ENCODE assay signal across 17 cellular contexts in the genomic region with DNA sequence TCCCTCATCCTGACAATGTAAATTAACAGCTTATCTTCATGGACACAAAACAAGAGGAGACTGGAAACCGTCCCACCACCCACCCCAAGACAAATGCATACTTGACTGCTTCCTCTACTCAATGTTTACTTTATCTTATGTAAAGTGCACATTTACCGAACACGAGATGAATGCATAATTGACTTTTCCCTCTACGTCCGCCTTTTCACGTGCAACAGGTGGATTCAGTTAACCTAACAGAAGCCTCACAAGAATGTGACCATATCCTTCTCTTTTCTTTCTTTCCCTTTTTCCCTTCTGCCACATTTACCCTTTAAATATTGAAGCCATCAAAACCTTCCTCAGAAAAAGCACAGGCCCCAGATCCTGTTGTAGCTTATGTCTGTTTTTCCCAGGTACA.
DNase-seq lines count a peak whose midpoint lies in the region; ATAC-seq and TF ChIP-seq lines count a peak whose summit lies in the region.
"Had no signal": no experiment of that assay in that cellular context is flagged by ENCODE, and none has a peak within 500 bp of the region (broad histone marks: within the 10 kb centered on the region; RNA-seq: fewer than 3 reads in every experiment).

No MANE protein-coding gene starts in this region.

- no peaks in the 10 kb centered on the region for H3K27me3 ChIP-seq in GM23338 (ENCODE audit: insufficient read depth)
- H3K27me3 ChIP-seq in neural progenitor cell = no peaks in the 10 kb centered on the region
- H3K27me3 ChIP-seq: BLaER1 had no signal

- H3K4me3 ChIP-seq in GM23338 (no peak overlapping the region), neural progenitor cell (no peak overlapping the region), lower leg skin (ENCODE audit: low read depth, poor library complexity, severe bottlenecking) (no peak overlapping the region)
- H3K4me3 ChIP-seq: BLaER1, HAP-1 had no signal

- 73 to 74% methylated on average over 6 of the region's 6 CpGs for WGBS in lower leg skin, 2 donors

- H3K36me3 ChIP-seq in GM23338 (ENCODE audit: insufficient read depth) = no peaks in the 10 kb centered on the region
- no peaks in the 10 kb centered on the region for H3K36me3 ChIP-seq in neural progenitor cell
- H3K36me3 ChIP-seq: BLaER1, HAP-1 had no signal

- peaks cover 9% of the 10 kb centered on the region for H3K9me3 Mint-ChIP-seq in GM23338
- peaks cover 5% of the 10 kb centered on the region for H3K9me3 Mint-ChIP-seq in neural progenitor cell
- no peaks in the 10 kb centered on the region for H3K9me3 Mint-ChIP-seq in activated T-helper 2 cell treated with anti-CD3 and anti-CD28 coated beads, Interferon-gamma antibody, Interleukin-2, Interleukin-4, amounts not matched to agents 10 μg/mL and 5 μg/mL and 100 μg/mL, durations not matched to agents 14 hours and 24 hours and 36 hours

- H3K27ac Mint-ChIP-seq in GM23338 = no peak overlapping the region
- no peak overlapping the region for H3K27ac Mint-ChIP-seq in neural progenitor cell
- H3K27ac Mint-ChIP-seq in activated T-helper 2 cell treated with anti-CD3 and anti-CD28 coated beads, Interferon-gamma antibody, Interleukin-2, Interleukin-4, amounts not matched to agents 10 μg/mL and 5 μg/mL and 100 μg/mL, durations not matched to agents 14 hours and 24 hours and 36 hours = no peak overlapping the region
- H3K27ac Mint-ChIP-seq: CD14-positive monocyte; CD4-positive, alpha-beta memory T cell had no signal

- H3K36me3 Mint-ChIP-seq in GM23338 (ENCODE audit: low read depth) (peaks cover 5% of the 10 kb centered on the region; the same call in 1 of the 3 replicates), neural progenitor cell (no peaks in the 10 kb centered on the region)
- no peaks in the 10 kb centered on the region for H3K36me3 Mint-ChIP-seq in activated T-helper 2 cell treated with anti-CD3 and anti-CD28 coated beads, Interferon-gamma antibody, Interleukin-2, Interleukin-4, amounts not matched to agents 10 μg/mL and 5 μg/mL and 100 μg/mL, durations not matched to agents 14 hours and 24 hours and 36 hours (ENCODE audit: low read depth)
- H3K36me3 Mint-ChIP-seq: CD14-positive monocyte; CD4-positive, alpha-beta memory T cell had no signal

- H3K9me2 ChIP-seq in GM23338 (ENCODE audit: insufficient read depth) = peaks cover 8% of the 10 kb centered on the region; the same call in 1 of the 2 replicates

- no peak for ATAC-seq in GM23338

- H3K79me2 ChIP-seq in GM23338 (replicated peaks; ENCODE audit: insufficient read depth) = no peaks in the 10 kb centered on the region
- H3K79me2 ChIP-seq in neural progenitor cell (ENCODE audit: low read depth) = no peaks in the 10 kb centered on the region

- TF ChIP-seq CTCF in GM23338 (conservative IDR thresholded peaks at IDR 0.05; ENCODE audit: low read depth in 2 of 2) (no peak), neural progenitor cell (IDR thresholded peaks at IDR 0.05) (no peak), lower leg skin (IDR thresholded peaks at IDR 0.05) (no peak)

- no peaks in the 10 kb centered on the region for H4K20me1 ChIP-seq in GM23338 (replicated peaks; ENCODE audit: insufficient read depth)
- no peaks in the 10 kb centered on the region for H4K20me1 ChIP-seq in neural progenitor cell (ENCODE audit: low read depth)
- H4K20me1 ChIP-seq: BLaER1 had no signal

- H3K27me3 Mint-ChIP-seq in GM23338 (ENCODE audit: insufficient read depth, low read depth, poor library complexity) (peaks cover 3% of the 10 kb centered on the region), neural progenitor cell (ENCODE audit: insufficient read depth, low read depth) (no peaks in the 10 kb centered on the region)
- no peaks in the 10 kb centered on the region for H3K27me3 Mint-ChIP-seq in activated T-helper 2 cell treated with anti-CD3 and anti-CD28 coated beads, Interferon-gamma antibody, Interleukin-2, Interleukin-4, amounts not matched to agents 10 μg/mL and 5 μg/mL and 100 μg/mL, durations not matched to agents 14 hours and 24 hours and 36 hours (ENCODE audit: low read depth)

- H2AFZ ChIP-seq in GM23338 (peak overlapping the region; percentile 14; the same call in 1 of the 2 replicates), neural progenitor cell (replicated peaks) (peak overlapping the region; percentile 78)

- TF ChIP-seq POLR2A in lower leg skin (IDR thresholded peaks at IDR 0.05) = no peak

- H3K4me1 ChIP-seq in GM23338 (ENCODE audit: insufficient read depth) (no peaks in the 10 kb centered on the region), neural progenitor cell (peaks cover 27% of the 10 kb centered on the region)
- H3K4me1 ChIP-seq: BLaER1, HAP-1 had no signal

- intact Hi-C loops in lower leg skin (cut with DNase I; ENCODE audit: low total_unique reads) = loop anchor here (10.0 kb wide), 1 partner anchor 1510 kb away; no protein-coding TSS in a partner anchor
- intact Hi-C loops in activated T-helper 2 cell treated with anti-CD3 and anti-CD28 coated beads, Interferon-gamma antibody, Interleukin-2, Interleukin-4, amounts not matched to agents 10 μg/mL and 5 μg/mL and 100 μg/mL, durations not matched to agents 14 hours and 24 hours and 36 hours (cut with micrococcal nuclease) = no loop called here

- H3K4me2 ChIP-seq in GM23338 (no peak overlapping the region), neural progenitor cell (peak overlapping the region; percentile 19)
- H3K4me2 ChIP-seq: BLaER1 had no signal

- H3K4me1 Mint-ChIP-seq in GM23338 = peaks cover 10% of the 10 kb centered on the region; the same call in 2 of the 3 replicates
- H3K4me1 Mint-ChIP-seq in neural progenitor cell = peaks cover 7% of the 10 kb centered on the region
- H3K4me1 Mint-ChIP-seq in activated T-helper 2 cell treated with anti-CD3 and anti-CD28 coated beads, Interferon-gamma antibody, Interleukin-2, Interleukin-4, amounts not matched to agents 10 μg/mL and 5 μg/mL and 100 μg/mL, durations not matched to agents 14 hours and 24 hours and 36 hours (ENCODE audit: low read depth) = no peaks in the 10 kb centered on the region
- H3K4me1 Mint-ChIP-seq: CD14-positive monocyte; CD4-positive, alpha-beta memory T cell had no signal

- H3K9ac ChIP-seq in neural progenitor cell = no peak overlapping the region
- H3K9ac ChIP-seq: BLaER1 had no signal

- H3K27ac ChIP-seq in GM23338 (ENCODE audit: low read depth) (no peak overlapping the region), neural progenitor cell (peak overlapping the region; percentile 51)
- H3K27ac ChIP-seq: BLaER1, HL-60 had no signal

- H3F3A ChIP-seq in GM23338 (replicated peaks; ENCODE audit: low read depth) (no peaks in the 10 kb centered on the region), neural progenitor cell (ENCODE audit: low read depth) (no peaks in the 10 kb centered on the region)

- DNase-seq in NCI-H1105 treated with DMSO at 0.1 percent for 48 hours (lab: John Stamatoyannopoulos, UW) (peak; percentile 21), NCI-H1105 (lab: John Stamatoyannopoulos, UW) (no peak), GM23338 (ENCODE audit: low spot score) (no peak), NCI-H345 treated with DMSO at 0.1 percent for 48 hours (lab: John Stamatoyannopoulos, UW; ENCODE audit: unreplicated experiment) (peak; percentile 77), neural progenitor cell (ENCODE audit: low spot score) (peak; percentile 48), lower leg skin (ENCODE audit: low spot score in 2 of 2) (no peak), putamen (ENCODE audit: low spot score) (no peak)
- DNase-seq in activated T-helper 2 cell treated with anti-CD3 and anti-CD28 coated beads, Interferon-gamma antibody, Interleukin-2, Interleukin-4, amounts not matched to agents 10 μg/mL and 5 μg/mL and 100 μg/mL, durations not matched to agents 14 hours and 24 hours and 36 hours (ENCODE audit: low spot score) = no peak
- DNase-seq: 8988T; CD4-positive, alpha-beta memory T cell; DMS153; DMS79; GF-D8 had no signal

- no peak overlapping the region for H3K4me3 Mint-ChIP-seq in GM23338
- H3K4me3 Mint-ChIP-seq in neural progenitor cell = no peak overlapping the region
- no peak overlapping the region for H3K4me3 Mint-ChIP-seq in activated T-helper 2 cell treated with anti-CD3 and anti-CD28 coated beads, Interferon-gamma antibody, Interleukin-2, Interleukin-4, amounts not matched to agents 10 μg/mL and 5 μg/mL and 100 μg/mL, durations not matched to agents 14 hours and 24 hours and 36 hours (ENCODE audit: low read depth)
- H3K4me3 Mint-ChIP-seq: CD14-positive monocyte; CD4-positive, alpha-beta memory T cell had no signal

- no peaks in the 10 kb centered on the region for H3K9me3 ChIP-seq in neural progenitor cell (ENCODE audit: low read depth)
- H3K9me3 ChIP-seq: HAP-1 had no signal

TF ChIP-seq in GM23338, 12 proteins besides CTCF, POLR2A, EP300 and RAD21:
- TF ChIP-seq EZH2 (IDR thresholded peaks at IDR 0.05; ENCODE audit: low read depth, unreplicated experiment) (no peak), POLR2AphosphoS5 (IDR thresholded peaks at IDR 0.05; ENCODE audit: low read depth) (no peak)

Comparison
In these comparisons a context has a peak if more than half of its experiments do, and no peak if none do; other contexts are left out.
1. DNase-seq: peak in NCI-H1105 treated with DMSO at 0.1 percent for 48 hours (single experiment), NCI-H345 treated with DMSO at 0.1 percent for 48 hours (single experiment) and neural progenitor cell (single experiment); none in NCI-H1105 (single experiment), GM23338 (single experiment), lower leg skin (0 of 2), activated T-helper 2 cell treated with anti-CD3 and anti-CD28 coated beads, Interferon-gamma antibody, Interleukin-2, Interleukin-4, amounts not matched to agents 10 μg/mL and 5 μg/mL and 100 μg/mL, durations not matched to agents 14 hours and 24 hours and 36 hours (single experiment) and putamen (single experiment).